ENCODE assay signal across 12 cellular contexts in genomic region chr4:7973545-7973981, GRCh38. TPM values are rescaled to one million over a fixed set of nuclear protein-coding genes. Genes with fewer than 3 reads are reported as not detected.
DNase-seq lines count a peak whose midpoint lies in the region; ATAC-seq and TF ChIP-seq lines count a peak whose summit lies in the region.
"Had no signal": no experiment of that assay in that cellular context is flagged by ENCODE, and none has a peak within 500 bp of the region (broad histone marks: within the 10 kb centered on the region; RNA-seq: fewer than 3 reads in every experiment).

No MANE protein-coding gene starts in this region.

- H3K4me2 ChIP-seq in fibroblast of lung (ENCODE audit: extremely low read depth, insufficient read depth, low read length) (no peak overlapping the region), smooth muscle cell (peak overlapping the region; percentile 42)

- no peaks in the 10 kb centered on the region for H3K27me3 Mint-ChIP-seq in T-helper 2 cell treated with Interferon-gamma antibody and Interleukin-4, amounts not matched to agents 5 μg/mL and 100 μg/mL, for 36 hours (ENCODE audit: low read depth)
- no peaks in the 10 kb centered on the region for H3K27me3 Mint-ChIP-seq in activated CD4-positive, alpha-beta memory T cell treated with anti-CD3 and anti-CD28 coated beads for 36 hours

- H3K9ac ChIP-seq in fibroblast of lung (ENCODE audit: insufficient read depth, low read length) (no peak overlapping the region), smooth muscle cell (ENCODE audit: low read depth) (no peak overlapping the region)

- peaks cover 20% of the 10 kb centered on the region for H3F3A ChIP-seq in smooth muscle cell (ENCODE audit: low read depth)

- H3K4me1 ChIP-seq in fibroblast of lung (ENCODE audit: control insufficient read depth, extremely low read depth, insufficient read depth, low read length), result peaks cover 16% of the 10 kb centered on the region
- H3K4me1 ChIP-seq in smooth muscle cell (ENCODE audit: low read depth), result peaks cover 16% of the 10 kb centered on the region
- H3K4me1 ChIP-seq in body of pancreas, result peaks cover 16% of the 10 kb centered on the region

- H4K20me1 ChIP-seq in fibroblast of lung (ENCODE audit: control insufficient read depth, extremely low read depth, insufficient read depth, low read length), result no peaks in the 10 kb centered on the region
- no peaks in the 10 kb centered on the region for H4K20me1 ChIP-seq in smooth muscle cell (ENCODE audit: low read depth)

- POLR2A ChIA-PET in activated CD4-positive, alpha-beta memory T cell treated with anti-CD3 and anti-CD28 coated beads for 36 hours (lab: Charles Lee), result interaction anchor here (1.1 to 1.4 kb wide), 3 partner anchors 9 to 171 kb away, joined by 3 to 4 read pairs (median 3); no protein-coding TSS in a partner anchor

- no peaks in the 10 kb centered on the region for H3K9me3 ChIP-seq in fibroblast of lung (ENCODE audit: control insufficient read depth, insufficient read depth, low read depth, low read length)
- H3K9me3 ChIP-seq in smooth muscle cell (replicated peaks; ENCODE audit: low read depth), result no peaks in the 10 kb centered on the region
- H3K9me3 ChIP-seq in body of pancreas, result no peaks in the 10 kb centered on the region
- H3K9me3 ChIP-seq: ovary had no signal

- H3K36me3 ChIP-seq in fibroblast of lung (ENCODE audit: control insufficient read depth, insufficient read depth, low read length) (no peaks in the 10 kb centered on the region), smooth muscle cell (ENCODE audit: low read depth) (no peaks in the 10 kb centered on the region), body of pancreas (replicated peaks in 1 of 2; ENCODE audit: insufficient read depth in 1 of 2, low read depth in 2 of 2) (no peaks in the 10 kb centered on the region)
- H3K36me3 ChIP-seq: ovary had no signal

- H3K27me3 ChIP-seq in fibroblast of lung (ENCODE audit: control insufficient read depth, insufficient read depth, low read length), result no peaks in the 10 kb centered on the region
- H3K27me3 ChIP-seq in smooth muscle cell (ENCODE audit: low read depth), result no peaks in the 10 kb centered on the region
- H3K27me3 ChIP-seq in body of pancreas, result no peaks in the 10 kb centered on the region
- H3K27me3 ChIP-seq: ovary had no signal

- no peaks in the 10 kb centered on the region for H3K9me3 Mint-ChIP-seq in T-helper 2 cell treated with Interferon-gamma antibody and Interleukin-4, amounts not matched to agents 5 μg/mL and 100 μg/mL, for 36 hours
- H3K9me3 Mint-ChIP-seq in activated CD4-positive, alpha-beta memory T cell treated with anti-CD3 and anti-CD28 coated beads for 36 hours, result no peaks in the 10 kb centered on the region

- H3K4me3 ChIP-seq in fibroblast of lung (replicated peaks in 1 of 4; ENCODE audit: control extremely low read depth in 1 of 4, insufficient read depth in 1 of 4, low read depth in 3 of 4, low read length in 4 of 4) (no peak overlapping the region), smooth muscle cell (no peak overlapping the region), body of pancreas (no peak overlapping the region)
- H3K4me3 ChIP-seq: ovary had no signal

- H3K4me3 Mint-ChIP-seq in T-helper 2 cell treated with Interferon-gamma antibody and Interleukin-4, amounts not matched to agents 5 μg/mL and 100 μg/mL, for 36 hours, result no peak overlapping the region
- H3K4me3 Mint-ChIP-seq in activated CD4-positive, alpha-beta memory T cell treated with anti-CD3 and anti-CD28 coated beads for 36 hours, result peak overlapping the region; percentile 98

- no peak for TF ChIP-seq POLR2A in body of pancreas (IDR thresholded peaks at IDR 0.05)

- H3K27ac ChIP-seq in fibroblast of lung (ENCODE audit: insufficient read depth, low read length) (no peak overlapping the region), smooth muscle cell (ENCODE audit: low read depth) (peak overlapping the region; percentile 69), body of pancreas (no peak overlapping the region)
- H3K27ac ChIP-seq: ovary had no signal

- H3K36me3 Mint-ChIP-seq in T-helper 2 cell treated with Interferon-gamma antibody and Interleukin-4, amounts not matched to agents 5 μg/mL and 100 μg/mL, for 36 hours (ENCODE audit: low read depth), result peaks cover 16% of the 10 kb centered on the region
- peaks cover 39% of the 10 kb centered on the region for H3K36me3 Mint-ChIP-seq in activated CD4-positive, alpha-beta memory T cell treated with anti-CD3 and anti-CD28 coated beads for 36 hours

- H3K79me2 ChIP-seq in fibroblast of lung (ENCODE audit: control insufficient read depth, insufficient read depth, low read length), result no peaks in the 10 kb centered on the region
- H3K79me2 ChIP-seq in smooth muscle cell (ENCODE audit: low read depth), result no peaks in the 10 kb centered on the region

- WGBS in smooth muscle cell (ENCODE audit: low lambda C conversion rate), result 38% methylated on average over 10 of the region's 10 CpGs
- 89 to 91% methylated on average over 5 to 10 of the region's 10 CpGs for WGBS in body of pancreas, 2 donors

- CTCF ChIA-PET in activated CD4-positive, alpha-beta memory T cell treated with anti-CD3 and anti-CD28 coated beads for 36 hours (lab: Charles Lee), result interaction anchor here (0.6 to 1.2 kb wide), 3 partner anchors 13 to 636 kb away, joined by 3 to 4 read pairs (median 4); no protein-coding TSS in a partner anchor

- ATAC-seq in HG03095 (IDR thresholded peaks at IDR 0.05; ENCODE audit: unreplicated experiment), result no peak
- no peak for ATAC-seq in body of pancreas

- TF ChIP-seq CTCF in fibroblast of lung (conservative IDR thresholded peaks at IDR 0.05 in 1 of 2, IDR thresholded peaks at IDR 0.05 in 1 of 2; ENCODE audit: low read depth in 1 of 2, low read length in 2 of 2) (no peak), smooth muscle cell (IDR thresholded peaks at IDR 0.05; ENCODE audit: borderline replicate concordance, insufficient read depth, poor library complexity, severe bottlenecking) (no peak), body of pancreas (IDR thresholded peaks at IDR 0.05) (no peak)

- intact Hi-C loops in activated CD4-positive, alpha-beta memory T cell treated with anti-CD3 and anti-CD28 coated beads for 36 hours (cut with micrococcal nuclease), result loop anchor here (5.0 to 10.0 kb wide), 3 partner anchors 36 to 909 kb away; partner anchors contain the start of genes AFAP1 and GRPEL1
- intact Hi-C loops in body of pancreas (cut with DNase I), result no loop called here

- H2AFZ ChIP-seq in fibroblast of lung (ENCODE audit: low read length) (no peak overlapping the region), smooth muscle cell (ENCODE audit: low read depth) (no peak overlapping the region)

- peak; percentile 44 for DNase-seq in T-helper 2 cell treated with Interferon-gamma antibody and Interleukin-4, amounts not matched to agents 5 μg/mL and 100 μg/mL, for 36 hours (ENCODE audit: low spot score)
- DNase-seq in T-helper 2 cell (no peak), fibroblast of lung (ENCODE audit: low read depth in 2 of 2) (peak; percentile 56 to 87), smooth muscle cell (lab: John Stamatoyannopoulos, UW; ENCODE audit: unreplicated experiment) (no peak), body of pancreas (no peak)
- peak; percentile 65 for DNase-seq in activated CD4-positive, alpha-beta memory T cell treated with anti-CD3 and anti-CD28 coated beads for 36 hours
- DNase-seq in activated CD4-positive, CD25-positive, alpha-beta regulatory T cell treated with anti-CD3 and anti-CD28 coated beads, Interleukin-2, amount 50 U/mL, for 72 hours, result no peak
- DNase-seq: central memory CD4-positive, alpha-beta T cell; NCI-H1092 treated with DMSO at 0.1 percent for 48 hours; ovary had no signal

- H3K4me1 Mint-ChIP-seq in T-helper 2 cell treated with Interferon-gamma antibody and Interleukin-4, amounts not matched to agents 5 μg/mL and 100 μg/mL, for 36 hours (ENCODE audit: low read depth), result peaks cover 30% of the 10 kb centered on the region
- peaks cover 47% of the 10 kb centered on the region for H3K4me1 Mint-ChIP-seq in activated CD4-positive, alpha-beta memory T cell treated with anti-CD3 and anti-CD28 coated beads for 36 hours (ENCODE audit: low read depth)

- no peak overlapping the region for H3K27ac Mint-ChIP-seq in T-helper 2 cell treated with Interferon-gamma antibody and Interleukin-4, amounts not matched to agents 5 μg/mL and 100 μg/mL, for 36 hours
- peak overlapping the region; percentile 100 for H3K27ac Mint-ChIP-seq in activated CD4-positive, alpha-beta memory T cell treated with anti-CD3 and anti-CD28 coated beads for 36 hours

RNA-seq across cellular contexts. Expression of gene AFAP1, which starts 33.9 kb away (rescaled TPM):
- total RNA-seq in activated CD4-positive, alpha-beta memory T cell treated with anti-CD3 and anti-CD28 coated beads for 36 hours, result 10 to 100 TPM; 37.7 to 38.4 TPM
- total RNA-seq in fibroblast of lung (30.1 and 34.9 TPM in 2 replicates), smooth muscle cell (17.9 and 24.8 TPM in 2 replicates), body of pancreas (10 to 100 TPM in 1 of 2 donors, 1 to 10 TPM in 1; 9.6 to 35.3 TPM)
- polyA plus RNA-seq in fibroblast of lung (21.8 and 24.4 TPM in 2 replicates), smooth muscle cell (12.6 and 15.8 TPM in 2 replicates)
- 21.9 and 24.4 TPM in 2 replicates for polyA plus RNA-seq in fibroblast of lung (2012)
- 31.5 and 32.3 TPM in 2 replicates for polyA minus RNA-seq in fibroblast of lung (ENCODE audit: low replicate concordance)
- total RNA-seq: OCI-LY7 had no signal

Comparison
In these comparisons a context has a peak if more than half of its experiments do, and no peak if none do; other contexts are left out.
1. DNase-seq: peak in T-helper 2 cell treated with Interferon-gamma antibody and Interleukin-4, amounts not matched to agents 5 μg/mL and 100 μg/mL, for 36 hours (single experiment), activated CD4-positive, alpha-beta memory T cell treated with anti-CD3 and anti-CD28 coated beads for 36 hours (single experiment) and fibroblast of lung (2 of 2); none in T-helper 2 cell (0 of 5), smooth muscle cell (single experiment), activated CD4-positive, CD25-positive, alpha-beta regulatory T cell treated with anti-CD3 and anti-CD28 coated beads, Interleukin-2, amount 50 U/mL, for 72 hours (single experiment) and body of pancreas (0 of 4).